Comparison of ENCODE assay signal across 16 cellular contexts in the genomic region with DNA sequence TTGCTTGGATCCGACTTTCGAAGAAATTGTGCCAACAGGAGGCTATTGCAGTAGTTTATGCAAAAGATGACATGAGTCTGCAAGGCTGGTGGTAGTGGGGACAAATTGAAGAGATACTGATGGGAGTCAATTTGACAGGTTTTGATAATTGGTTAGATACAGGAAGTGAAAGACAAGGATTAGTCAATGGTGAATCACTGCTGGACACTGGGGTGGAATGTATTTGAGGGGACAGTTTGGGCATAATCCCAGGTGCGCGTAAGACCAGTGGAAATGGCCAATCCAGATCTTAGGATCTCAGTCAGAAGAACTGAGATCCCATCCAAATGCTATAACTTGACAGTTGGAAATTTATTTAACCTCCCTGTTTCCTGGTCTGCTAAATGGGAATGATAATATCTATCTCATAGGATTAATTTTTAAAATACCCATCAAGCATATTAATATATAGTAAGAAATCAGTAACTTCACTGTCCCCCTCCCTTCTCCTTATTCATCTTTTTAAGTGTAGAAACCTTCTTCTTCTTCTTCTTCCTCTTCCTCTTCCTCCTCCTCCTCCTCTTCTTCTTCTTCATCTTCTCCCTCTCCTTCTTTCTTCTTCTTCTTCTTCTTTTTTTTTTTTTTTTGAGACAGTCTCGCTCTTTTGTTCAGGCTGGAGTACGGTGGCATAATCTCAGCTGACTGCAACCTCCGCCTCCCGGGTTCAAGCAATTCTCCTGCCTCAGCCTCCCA. TPM values are rescaled to one million over a fixed set of nuclear protein-coding genes. Genes with fewer than 3 reads are reported as not detected.
DNase-seq lines count a peak whose midpoint lies in the region; ATAC-seq, FAIRE-seq and TF ChIP-seq lines count a peak whose summit lies in the region.
"Had no signal": no experiment of that assay in that cellular context is flagged by ENCODE, and none has a peak within 500 bp of the region (broad histone marks: within the 10 kb centered on the region; RNA-seq: fewer than 3 reads in every experiment).

No MANE protein-coding gene starts in this region.

- H3K9me3 ChIP-seq in PC-3 (ENCODE audit: low read length) (no peaks in the 10 kb centered on the region), Peyer's patch (no peaks in the 10 kb centered on the region)

- no peak for ATAC-seq in PC-3
- ATAC-seq: T-cell had no signal

- CTCF ChIA-PET in PC-3 (lab: Charles Lee): no interaction called here

- no peak overlapping the region for H3K4me3 Mint-ChIP-seq in osteocyte (ENCODE audit: unreplicated experiment)
- H3K4me3 Mint-ChIP-seq: T-cell had no signal

- peak; percentile 31 for DNase-seq in CD1c-positive myeloid dendritic cell (ENCODE audit: extremely low spot score)
- peak; percentile 49 for DNase-seq in ELR (ENCODE audit: low read depth)
- peak; percentile 35 for DNase-seq in PC-3
- DNase-seq in bronchial epithelial cell (ENCODE audit: low read depth): peak; percentile 16
- no peak for DNase-seq in H54 (ENCODE audit: insufficient read length, low spot score)
- DNase-seq in Peyer's patch: no peak
- no peak for DNase-seq in osteocyte (ENCODE audit: extremely low spot score, unreplicated experiment)
- DNase-seq: DMS 273 treated with DMSO at 0.1 percent for 48 hours, NCI-H1092 treated with DMSO at 0.1 percent for 48 hours, NCI-H1694, NCI-H2171, NCI-H446 treated with DMSO at 0.1 percent for 48 hours, NCI-H748 treated with DMSO at 0.1 percent for 48 hours, T-cell, T1000 had no signal

- no peak for TF ChIP-seq POLR2A in H54 (IDR thresholded peaks at IDR 0.05; ENCODE audit: low read depth, low read length)
- no peak for TF ChIP-seq POLR2A in Peyer's patch (IDR thresholded peaks at IDR 0.05)

- H3K4me2 ChIP-seq in PC-3 (ENCODE audit: low read length): no peak overlapping the region

- H3K4me3 ChIP-seq in PC-3 (ENCODE audit: low read length) (no peak overlapping the region), bronchial epithelial cell (ENCODE audit: low read depth, low read length) (no peak overlapping the region), Peyer's patch (no peak overlapping the region)

- H3K79me2 ChIP-seq in PC-3 (ENCODE audit: low read length): no peaks in the 10 kb centered on the region

- BruUV-seq in PC-3 (replicated peaks; lab: Mats Ljungman, UMichigan): no TSS peak

- intact Hi-C loops in PC-3 (cut with micrococcal nuclease): loop anchor here (2.0 to 10.0 kb wide), 3 partner anchors 48 to 292 kb away; no protein-coding TSS in a partner anchor

- H2AFZ ChIP-seq in PC-3 (ENCODE audit: low read length): no peak overlapping the region

- peaks cover 31% of the 10 kb centered on the region for H3K4me1 Mint-ChIP-seq in osteocyte (ENCODE audit: unreplicated experiment)

- H3K9me2 ChIP-seq in PC-3 (replicated peaks; ENCODE audit: low read length): no peaks in the 10 kb centered on the region

- H3K27ac ChIP-seq in PC-3 (ENCODE audit: low read length): no peak overlapping the region
- H3K27ac ChIP-seq in Peyer's patch: no peak overlapping the region

- no peaks in the 10 kb centered on the region for H3F3A ChIP-seq in PC-3 (ENCODE audit: low read length, unreplicated experiment)

- POLR2A ChIA-PET in PC-3 (lab: Charles Lee; ENCODE audit: unreplicated experiment): no interaction called here

- H3K27me3 Mint-ChIP-seq in osteocyte (ENCODE audit: unreplicated experiment): no peaks in the 10 kb centered on the region
- H3K27me3 Mint-ChIP-seq: T-cell had no signal

- TF ChIP-seq CTCF in PC-3 (conservative IDR thresholded peaks at IDR 0.05; ENCODE audit: low read depth, low read length): no peak
- no peak for TF ChIP-seq CTCF in bronchial epithelial cell (IDR thresholded peaks at IDR 0.05; ENCODE audit: insufficient read depth, low read length, severe bottlenecking)
- TF ChIP-seq CTCF in Peyer's patch (IDR thresholded peaks at IDR 0.05): no peak
- TF ChIP-seq CTCF in osteocyte (IDR thresholded peaks at IDR 0.05): no peak

- no peak overlapping the region for H3K27ac Mint-ChIP-seq in osteocyte (ENCODE audit: unreplicated experiment)
- H3K27ac Mint-ChIP-seq: T-cell had no signal

- H3K27me3 ChIP-seq in PC-3 (ENCODE audit: low read length) (no peaks in the 10 kb centered on the region), bronchial epithelial cell (ENCODE audit: control insufficient read depth, insufficient read depth, low read length) (no peaks in the 10 kb centered on the region), Peyer's patch (no peaks in the 10 kb centered on the region)

- H3K9ac ChIP-seq in PC-3 (ENCODE audit: low read length): no peak overlapping the region

- H3K4me1 ChIP-seq in PC-3 (ENCODE audit: insufficient read depth, low read length): peaks cover 15% of the 10 kb centered on the region
- no peaks in the 10 kb centered on the region for H3K4me1 ChIP-seq in Peyer's patch

- peaks cover 4% of the 10 kb centered on the region for H3K9me3 Mint-ChIP-seq in osteocyte (ENCODE audit: unreplicated experiment)
- H3K9me3 Mint-ChIP-seq: T-cell had no signal

- H4K20me1 ChIP-seq in PC-3 (ENCODE audit: low read length): no peaks in the 10 kb centered on the region

- H3K36me3 ChIP-seq in PC-3 (ENCODE audit: low read depth, low read length) (no peaks in the 10 kb centered on the region), bronchial epithelial cell (ENCODE audit: control insufficient read depth, insufficient read depth, low read length) (no peaks in the 10 kb centered on the region), Peyer's patch (no peaks in the 10 kb centered on the region)

- H3K36me3 Mint-ChIP-seq in osteocyte (ENCODE audit: unreplicated experiment): peaks cover 4% of the 10 kb centered on the region
- H3K36me3 Mint-ChIP-seq: T-cell had no signal

- FAIRE-seq in bronchial epithelial cell (lab: Jason Lieb, UNC) (no peak), H54 (lab: Jason Lieb, UNC) (no peak)

RNA-seq across cellular contexts. Expression of gene ERVFRD-1, which starts 30.9 kb away (rescaled TPM):
- total RNA-seq in PC-3 (2014; rRNA removed) (not detected in 2 replicates), bronchial epithelial cell (not detected in 2 replicates), Peyer's patch (not detected), osteocyte (not detected in 2 replicates)
- total RNA-seq: H4 had no signal

RNA-seq across cellular contexts. Expression of gene SMIM13, which starts 48.8 kb away (rescaled TPM):
- total RNA-seq in PC-3 (2014; rRNA removed) (7.1 and 9.0 TPM in 2 replicates), bronchial epithelial cell (16.4 and 17.1 TPM in 2 replicates), Peyer's patch (1 to 10 TPM; 4.1 to 6.3 (median 4.7) TPM), osteocyte (19.6 and 20.5 TPM in 2 replicates)

Comparison
In these comparisons a context has a peak if more than half of its experiments do, and no peak if none do; other contexts are left out.
1. DNase-seq: peak in CD1c-positive myeloid dendritic cell (single experiment), ELR (single experiment), PC-3 (single experiment) and bronchial epithelial cell (single experiment); none in H54 (single experiment), Peyer's patch (0 of 3) and osteocyte (single experiment).